Comparison of ENCODE assay signal across 1 cellular context in the genomic region with DNA sequence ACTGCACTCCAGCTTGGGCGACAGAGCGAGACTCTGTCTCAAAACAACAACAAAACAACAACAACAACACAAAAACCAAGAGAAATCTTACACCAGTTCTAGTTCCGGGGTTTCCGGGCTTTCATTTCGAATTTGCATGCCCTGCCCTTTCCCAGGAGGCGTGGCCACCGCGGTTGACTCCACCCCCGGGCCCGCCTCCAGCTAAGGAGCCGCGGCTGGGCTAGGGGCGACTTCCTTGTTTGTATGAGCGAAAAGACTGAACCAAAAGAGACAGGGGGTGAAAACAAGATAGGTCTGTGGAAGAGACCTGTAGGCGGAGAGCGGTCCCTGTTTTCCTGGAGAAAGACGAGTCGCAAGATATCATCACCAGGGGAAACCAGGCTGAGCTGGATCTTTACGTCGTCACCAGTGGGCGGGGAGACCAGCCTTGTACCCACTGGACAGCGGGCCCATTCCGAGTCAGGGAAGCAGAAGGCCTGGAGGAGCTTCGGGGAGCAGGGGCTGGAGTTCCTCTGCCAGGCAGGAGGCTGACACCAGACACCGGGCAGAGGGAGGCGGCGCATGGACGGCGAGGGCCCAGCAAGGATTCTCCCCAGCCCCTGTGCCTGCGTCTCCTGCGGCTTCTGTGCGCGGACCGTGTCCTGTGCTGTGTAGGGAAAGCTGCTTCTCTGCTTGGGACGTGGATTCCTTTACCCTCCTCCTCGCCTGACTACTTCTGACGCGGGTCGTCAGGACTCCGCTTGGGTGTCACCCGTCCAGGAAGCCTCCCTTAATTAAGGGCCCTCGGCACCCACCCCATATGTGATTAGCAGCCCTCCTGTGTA.
TF ChIP-seq lines count a peak whose summit lies in the region.

No MANE protein-coding gene starts in this region.

TF ChIP-seq in HepG2, 621 proteins besides CTCF, POLR2A, EP300 and RAD21 (continued from another document):
- TF ChIP-seq, protein P1, sequence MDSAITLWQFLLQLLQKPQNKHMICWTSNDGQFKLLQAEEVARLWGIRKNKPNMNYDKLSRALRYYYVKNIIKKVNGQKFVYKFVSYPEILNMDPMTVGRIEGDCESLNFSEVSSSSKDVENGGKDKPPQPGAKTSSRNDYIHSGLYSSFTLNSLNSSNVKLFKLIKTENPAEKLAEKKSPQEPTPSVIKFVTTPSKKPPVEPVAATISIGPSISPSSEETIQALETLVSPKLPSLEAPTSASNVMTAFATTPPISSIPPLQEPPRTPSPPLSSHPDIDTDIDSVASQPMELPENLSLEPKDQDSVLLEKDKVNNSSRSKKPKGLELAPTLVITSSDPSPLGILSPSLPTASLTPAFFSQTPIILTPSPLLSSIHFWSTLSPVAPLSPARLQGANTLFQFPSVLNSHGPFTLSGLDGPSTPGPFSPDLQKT (CRISPR knock-in tag; IDR thresholded peaks at IDR 0.05; ENCODE audit: borderline replicate concordance) = no peak
